ENCODE assay signal across 20 cellular contexts in genomic region chrX:31217111-31217510, GRCh38.
DNase-seq lines count a peak whose midpoint lies in the region; ATAC-seq, FAIRE-seq and TF ChIP-seq lines count a peak whose summit lies in the region.
"Had no signal": no experiment of that assay in that cellular context is flagged by ENCODE, and none has a peak within 500 bp of the region (broad histone marks: within the 10 kb centered on the region; RNA-seq: fewer than 3 reads in every experiment).

No MANE protein-coding gene starts in this region.

- TF ChIP-seq CTCF in OCI-LY7 (conservative IDR thresholded peaks at IDR 0.05; ENCODE audit: low read length) (no peak), endodermal cell (conservative IDR thresholded peaks at IDR 0.05) (no peak), chondrocyte (IDR thresholded peaks at IDR 0.05) (no peak)

- peaks cover 3% of the 10 kb centered on the region for H3K4me1 Mint-ChIP-seq in memory B cell
- no peaks in the 10 kb centered on the region for H3K4me1 Mint-ChIP-seq in endodermal cell
- H3K4me1 Mint-ChIP-seq in chondrocyte (ENCODE audit: low read depth) = peaks cover 23% of the 10 kb centered on the region
- H3K4me1 Mint-ChIP-seq: CD4-positive, CD25-positive, alpha-beta regulatory T cell had no signal

- POLR2A ChIA-PET in OCI-LY7 (lab: Charles Lee) = interaction anchor here (0.5 to 1.4 kb wide), 5 partner anchors 34 to 693 kb away, joined by 3 to 7 read pairs (median 4); no protein-coding TSS in a partner anchor

- H3K27me3 Mint-ChIP-seq in memory B cell (no peaks in the 10 kb centered on the region), endodermal cell (ENCODE audit: insufficient read depth) (no peaks in the 10 kb centered on the region), chondrocyte (ENCODE audit: low read depth) (no peaks in the 10 kb centered on the region)
- H3K27me3 Mint-ChIP-seq: CD4-positive, CD25-positive, alpha-beta regulatory T cell; T-helper 17 cell had no signal

- H3K27ac ChIP-seq in BLaER1 (no peak overlapping the region), OCI-LY7 (ENCODE audit: low read depth, low read length, poor library complexity, severe bottlenecking) (peak overlapping the region; percentile 53), endodermal cell (ENCODE audit: low read depth, low read length) (no peak overlapping the region)

- H3K36me3 Mint-ChIP-seq in memory B cell (no peaks in the 10 kb centered on the region), endodermal cell (ENCODE audit: low read depth) (no peaks in the 10 kb centered on the region), chondrocyte (ENCODE audit: low read depth) (peaks cover 4% of the 10 kb centered on the region)
- H3K36me3 Mint-ChIP-seq: CD4-positive, CD25-positive, alpha-beta regulatory T cell had no signal

- intact Hi-C loops in OCI-LY7 (cut with micrococcal nuclease; ENCODE audit: unreplicated experiment) = no loop called here

- no peak overlapping the region for H2AFZ ChIP-seq in OCI-LY7 (ENCODE audit: low read length)
- H2AFZ ChIP-seq: GM23338 had no signal

- peak; percentile 35 for ATAC-seq in memory B cell (ENCODE audit: low read depth)
- ATAC-seq: GM23338, T-helper 17 cell had no signal

- FAIRE-seq in GM19239 (lab: Jason Lieb, UNC) = peak; percentile 4

- H3K9me3 ChIP-seq in BLaER1 = peaks cover 6% of the 10 kb centered on the region; the same call in 1 of the 2 replicates
- no peaks in the 10 kb centered on the region for H3K9me3 ChIP-seq in OCI-LY7 (ENCODE audit: low read length)
- no peaks in the 10 kb centered on the region for H3K9me3 ChIP-seq in endodermal cell (ENCODE audit: control insufficient read depth, low read length)

- H3K9ac ChIP-seq in BLaER1 (no peak overlapping the region), endodermal cell (ENCODE audit: extremely low read depth, low read length, poor library complexity, severe bottlenecking) (no peak overlapping the region)

- H3K4me1 ChIP-seq in BLaER1 (peaks cover 35% of the 10 kb centered on the region), OCI-LY7 (ENCODE audit: insufficient read depth, low read length, poor library complexity, severe bottlenecking) (peaks cover 37% of the 10 kb centered on the region), endodermal cell (ENCODE audit: control insufficient read depth, insufficient read depth, low read length) (no peaks in the 10 kb centered on the region)

- 100% methylated on average over 1 to 2 of the region's 2 CpGs for WGBS in endodermal cell (ENCODE audit: insufficient coverage in 1 of 2, insufficient read length in 1 of 2), 2 experiments

- H3K27ac Mint-ChIP-seq in memory B cell (peak overlapping the region; percentile 47), endodermal cell (no peak overlapping the region), chondrocyte (ENCODE audit: unreplicated experiment) (no peak overlapping the region)
- H3K27ac Mint-ChIP-seq: CD4-positive, CD25-positive, alpha-beta regulatory T cell; GM23338; T-helper 17 cell had no signal

- H3K27me3 ChIP-seq in BLaER1 (peaks cover 79% of the 10 kb centered on the region), endodermal cell (ENCODE audit: control insufficient read depth, insufficient read depth, low read length, poor library complexity, severe bottlenecking) (no peaks in the 10 kb centered on the region)

- H3K9me2 ChIP-seq in OCI-LY7 (ENCODE audit: insufficient read depth, low read length) = no peaks in the 10 kb centered on the region

- H3K9me3 Mint-ChIP-seq in memory B cell (no peaks in the 10 kb centered on the region), endodermal cell (peaks cover 11% of the 10 kb centered on the region), chondrocyte (ENCODE audit: low read depth) (no peaks in the 10 kb centered on the region)
- H3K9me3 Mint-ChIP-seq: GM23338 had no signal

- peaks cover 5% of the 10 kb centered on the region; the same call in 1 of the 2 replicates for H3K36me3 ChIP-seq in BLaER1
- peaks cover 16% of the 10 kb centered on the region for H3K36me3 ChIP-seq in OCI-LY7 (ENCODE audit: insufficient read depth, low read length)
- H3K36me3 ChIP-seq in endodermal cell (ENCODE audit: control insufficient read depth, insufficient read depth, low read length) = no peaks in the 10 kb centered on the region

- H3K4me3 ChIP-seq in BLaER1 (no peak overlapping the region), OCI-LY7 (ENCODE audit: low read depth, low read length, poor library complexity, severe bottlenecking) (no peak overlapping the region), endodermal cell (ENCODE audit: low read length) (no peak overlapping the region)
- H3K4me3 ChIP-seq: GM23338 had no signal

- CTCF ChIA-PET in OCI-LY7 (lab: Charles Lee; ENCODE audit: unreplicated experiment) = no interaction called here

- H3K4me3 Mint-ChIP-seq in memory B cell = no peak overlapping the region
- H3K4me3 Mint-ChIP-seq in endodermal cell = no peak overlapping the region
- H3K4me3 Mint-ChIP-seq in chondrocyte (ENCODE audit: unreplicated experiment) = no peak overlapping the region
- H3K4me3 Mint-ChIP-seq: CD4-positive, CD25-positive, alpha-beta regulatory T cell; GM23338; T-helper 17 cell had no signal

- no peaks in the 10 kb centered on the region for H3K79me2 ChIP-seq in OCI-LY7 (ENCODE audit: insufficient read depth, low read depth, low read length)

- BruUV-seq in OCI-LY7 (replicated peaks; lab: Mats Ljungman, UMichigan) = no TSS peak

- H4K20me1 ChIP-seq in BLaER1 = peaks cover 15% of the 10 kb centered on the region; the same call in 1 of the 2 replicates
- H4K20me1 ChIP-seq in OCI-LY7 (ENCODE audit: insufficient read depth, low read length) = no peaks in the 10 kb centered on the region

- DNase-seq in GM19239 (ENCODE audit: insufficient read length, low spot score) (no peak), OCI-LY7 (ENCODE audit: low spot score) (no peak), memory B cell (ENCODE audit: low spot score in 2 of 2) (no peak), endodermal cell (no peak), NCI-H1048 (lab: John Stamatoyannopoulos, UW) (no peak), T-helper 1 cell (no peak), chondrocyte (ENCODE audit: low spot score) (no peak)
- DNase-seq: AML-193; CD4-positive, CD25-positive, alpha-beta regulatory T cell; COR-L47; DMS 273 treated with DMSO at 0.1 percent for 48 hours; DND-41; HCEC 1CT; NCI-H1436 treated with DMSO at 0.1 percent for 48 hours; NCI-H2029 treated with DMSO at 0.1 percent for 48 hours; NCI-H748 treated with DMSO at 0.1 percent for 48 hours; NK-92 treated with Interleukin-12 subunit alpha and Interleukin-12 subunit beta, amount 100 ng/mL, for 24 hours; T-helper 17 cell had no signal

- H3K4me2 ChIP-seq in BLaER1 = peak overlapping the region; percentile 10; the same call in 1 of the 2 replicates
- H3K4me2 ChIP-seq in OCI-LY7 (ENCODE audit: low read length) = peak overlapping the region; percentile 43
- H3K4me2 ChIP-seq: GM23338 had no signal
